ENCODE assay signal across 8 cellular contexts in genomic region chr3:186566772-186567071, GRCh38. TPM values are rescaled to one million over a fixed set of nuclear protein-coding genes. Genes with fewer than 3 reads are reported as not detected.
DNase-seq lines count a peak whose midpoint lies in the region; ATAC-seq, FAIRE-seq and TF ChIP-seq lines count a peak whose summit lies in the region.

No MANE protein-coding gene starts in this region.

- H3K79me2 ChIP-seq in GM12878 (ENCODE audit: control insufficient read depth, insufficient read depth, low read length) = peaks cover 45% of the 10 kb centered on the region
- peaks cover 11% of the 10 kb centered on the region for H3K79me2 ChIP-seq in mesendoderm (ENCODE audit: control insufficient read depth, insufficient read depth, low read length)

- CTCF ChIA-PET in GM12878 (lab: Yijun Ruan, JAX) = interaction anchor here (0.7 to 2.7 kb wide), 6 partner anchors 9 to 624 kb away, joined by 3 to 11 read pairs (median 4); no protein-coding TSS in a partner anchor

- no peaks in the 10 kb centered on the region for H3K27me3 ChIP-seq in GM12878 (replicated peaks in 1 of 2; ENCODE audit: control insufficient read depth in 2 of 2, insufficient read depth in 2 of 2, low read length in 1 of 2)
- H3K27me3 ChIP-seq in mesendoderm (ENCODE audit: insufficient read depth, low read length, poor library complexity) = no peaks in the 10 kb centered on the region

- in situ Hi-C loops in GM12878 (cut with MboI) = no loop called here

- peak overlapping the region; percentile 95 for H3K4me2 ChIP-seq in GM12878 (ENCODE audit: control insufficient read depth, insufficient read depth)
- H3K4me2 ChIP-seq in mesendoderm (ENCODE audit: low read length) = peak overlapping the region; percentile 91

- no peak for TF ChIP-seq EP300 in GM12878 (IDR thresholded peaks at IDR 0.05; ENCODE audit: borderline replicate concordance in 1 of 2, control insufficient read depth in 1 of 2, low read depth in 2 of 2, low read length in 2 of 2)

- H3K4ac ChIP-seq in mesendoderm (ENCODE audit: low read depth, low read length) = no peak overlapping the region

- SMC1A ChIA-PET in GM12878 (lab: Charles Lee; ENCODE audit: uncharacterized antibody, unreplicated experiment) = interaction anchor here (1.0 to 5.1 kb wide), 4 partner anchors 27 to 624 kb away, joined by 3 to 36 read pairs (median 4); no protein-coding TSS in a partner anchor

- intact Hi-C loops in GM12878 (cut with micrococcal nuclease; ENCODE audit: unreplicated experiment) = loop anchor here (5.0 kb wide), 1 partner anchor 456 kb away; no protein-coding TSS in a partner anchor

- H3K9ac ChIP-seq in GM12878 (ENCODE audit: control insufficient read depth, insufficient read depth, low read length) (peak overlapping the region; percentile 91), mesendoderm (ENCODE audit: low read length) (peak overlapping the region; percentile 99)

- H3K27ac ChIP-seq in C4-2B = peak overlapping the region; percentile 93
- peak overlapping the region; percentile 84 for H3K27ac ChIP-seq in GM12878 (ENCODE audit: control insufficient read depth, insufficient read depth)
- H3K27ac ChIP-seq in mesendoderm (ENCODE audit: low read depth, low read length) = peak overlapping the region; percentile 87

- H3K18ac ChIP-seq in mesendoderm (ENCODE audit: low read length) = peak overlapping the region; percentile 20

- peak overlapping the region; percentile 39 for H4K5ac ChIP-seq in mesendoderm (ENCODE audit: low read length)

- H3K79me1 ChIP-seq in mesendoderm (ENCODE audit: low read length) = peaks cover 5% of the 10 kb centered on the region

- H2BK15ac ChIP-seq in mesendoderm (replicated peaks; ENCODE audit: low read depth) = no peak overlapping the region

- POLR2A ChIA-PET in GM12878 (lab: Charles Lee) = interaction anchor here (1.0 to 4.0 kb wide), 5 partner anchors 9 to 630 kb away, joined by 3 to 17 read pairs (median 4); partner anchors contain the start of genes EIF4A2 and TRA2B

- no peak for TF ChIP-seq RAD21 in GM12878 (IDR thresholded peaks at IDR 0.05; ENCODE audit: insufficient read depth, low read depth, low read length)

- TF ChIP-seq POLR2A in GM12878 (IDR thresholded peaks at IDR 0.05; ENCODE audit: low read depth, low read length) = no peak

- FAIRE-seq in GM12878 (lab: Jason Lieb, UNC) = no peak

- H3K4me1 ChIP-seq in GM12878 (ENCODE audit: control insufficient read depth, insufficient read depth, low read length) = peaks cover 6% of the 10 kb centered on the region
- peaks cover 2% of the 10 kb centered on the region for H3K4me1 ChIP-seq in mesendoderm (ENCODE audit: control insufficient read depth, low read depth, low read length)

- ATAC-seq in HG02884 (IDR thresholded peaks at IDR 0.05; ENCODE audit: unreplicated experiment) (peak; percentile 0), GM12878 (peak; percentile 2; the same call in 2 of the 3 replicates)

- H3K9me3 ChIP-seq in GM12878 (replicated peaks; ENCODE audit: control insufficient read depth, insufficient read depth, low read length) = no peaks in the 10 kb centered on the region

- TF ChIP-seq CTCF in C4-2B (conservative IDR thresholded peaks at IDR 0.05) (no peak; the same call in 1 of the 2 replicates), GM12878 (IDR thresholded peaks at IDR 0.05 in 2 of 3, conservative IDR thresholded peaks at IDR 0.05 in 1 of 3; ENCODE audit: control insufficient read depth in 2 of 3, extremely low read depth in 1 of 3, insufficient read depth in 1 of 3, low read depth in 3 of 3, low read length in 3 of 3) (no peak)

- no peak overlapping the region for H2BK120ac ChIP-seq in mesendoderm (ENCODE audit: low read depth, low read length)

- peak overlapping the region; percentile 97 for H2AFZ ChIP-seq in GM12878 (ENCODE audit: control insufficient read depth, low read depth, low read length)

- DNase-seq in GM12878 (ENCODE audit: low read depth, low spot score) (no peak), mesendoderm (no peak), GM19238 (ENCODE audit: insufficient read length, low spot score) (no peak), OCI-M1 (lab: John Stamatoyannopoulos, UW) (no peak), occipital lobe (lab: John Stamatoyannopoulos, UW) (no peak)
- no peak for DNase-seq in activated CD4-positive, CD25-positive, alpha-beta regulatory T cell treated with anti-CD3 and anti-CD28 coated beads, Interleukin-2, amount 50 U/mL, for 72 hours

- H4K8ac ChIP-seq in mesendoderm (ENCODE audit: low read depth, low read length) = no peak overlapping the region

- H3K56ac ChIP-seq in mesendoderm (ENCODE audit: low read length) = peak overlapping the region; percentile 99

- under 1% methylated on average over 14 of the region's 14 CpGs for WGBS in GM12878 (ENCODE audit: insufficient coverage, insufficient replicate concordance, low lambda C conversion rate, missing lambda C conversion rate)
- WGBS in mesendoderm (ENCODE audit: extremely low coverage, insufficient coverage, low lambda C conversion rate) = no CpG with 5 or more reads among the region's 14 CpGs

- no peaks in the 10 kb centered on the region for H4K20me1 ChIP-seq in GM12878 (ENCODE audit: control insufficient read depth, insufficient read depth)

- RAD21 ChIA-PET in GM12878 (lab: Charles Lee; ENCODE audit: unreplicated experiment) = interaction anchor here (1.9 to 4.2 kb wide), 2 partner anchors 27 to 30 kb away, joined by 7 to 28 read pairs; no protein-coding TSS in a partner anchor

- peak overlapping the region; percentile 77 for H3K4me3 ChIP-seq in GM12878
- H3K4me3 ChIP-seq in mesendoderm (ENCODE audit: low read length) = peak overlapping the region; percentile 97

- H2BK5ac ChIP-seq in mesendoderm (ENCODE audit: low read length) = no peak overlapping the region

- BruUV-seq in GM12878 (replicated peaks; lab: Mats Ljungman, UMichigan) = no TSS peak

- H3K23ac ChIP-seq in mesendoderm (ENCODE audit: low read length) = no peak overlapping the region

- no peaks in the 10 kb centered on the region; a peak in 2 of 4 replicates for H3K36me3 ChIP-seq in GM12878 (ENCODE audit: control insufficient read depth in 2 of 2, insufficient read depth in 2 of 2, low read length in 1 of 2)
- H3K36me3 ChIP-seq in mesendoderm (ENCODE audit: control insufficient read depth, insufficient read depth, low read length) = no peaks in the 10 kb centered on the region

- H2AK5ac ChIP-seq in mesendoderm (ENCODE audit: low read length) = no peak overlapping the region

RNA-seq across cellular contexts. Expression of gene TBCCD1, which starts 0.4 kb away (rescaled TPM):
- 33.7 and 36.8 TPM in 2 replicates for total RNA-seq in GM12878 (2013; cell fraction: nucleolus; rRNA removed)
- total RNA-seq in GM12878 (2014; rRNA removed) (20.4 and 21.1 TPM in 2 replicates), GM12878 (2014; rRNA removed; fragmentation: Illumina TruSeq; extraction: Trizol) (14.8 and 15.0 TPM in 2 replicates), GM12878 (2021) (11.5 and 12.3 TPM in 2 replicates), occipital lobe (37.1 TPM)
- polyA plus RNA-seq in GM12878 (2011; ENCODE audit: low read depth) = 4.2 TPM
- polyA plus RNA-seq in GM12878 (2011; rRNA removed) (23.4 and 25.0 TPM in 2 replicates), GM12878 (2014; fragmentation: Illumina TruSeq; extraction: Trizol) (14.3 and 16.5 TPM in 2 replicates), GM12878 (2014; fragmentation: Nextera tagmentation; extraction: Ambion mirVana) (10 to 100 TPM in 1 of 2 experiments, 1 to 10 TPM in 1; 6.9 to 11.3 TPM), GM12878 (2014; rRNA removed) (14.1 and 14.7 TPM in 2 replicates), GM12878 (2016; fragmentation: Nextera tagmentation; extraction: Ambion mirVana) (10 to 100 TPM; 15.8 to 18.0 TPM)
- polyA plus RNA-seq in GM12878 (2011; cell fraction: cytosol; rRNA removed) = 17.0 and 18.7 TPM in 2 replicates
- 16.5 and 17.4 TPM in 2 replicates for polyA plus RNA-seq in GM12878 (2011; cell fraction: nucleus; rRNA removed)
- 5.6 and 6.4 TPM in 2 replicates for polyA plus RNA-seq in GM12878 (2012)
- polyA minus RNA-seq in GM12878 (2011; rRNA and poly(A)+ RNA removed) = 28.0 and 35.4 TPM in 2 replicates
- polyA minus RNA-seq in GM12878 (2011; cell fraction: cytosol; rRNA and poly(A)+ RNA removed) = 9.1 and 11.5 TPM in 2 replicates
- 15.6 and 18.5 TPM in 2 replicates for polyA minus RNA-seq in GM12878 (2011; cell fraction: nucleus; rRNA and poly(A)+ RNA removed)
- polyA plus RNA-seq in mesendoderm (2013, experiment 1 of 2) = 6.8 TPM
- 7.2 TPM for polyA plus RNA-seq in mesendoderm (2013, experiment 2 of 2)

RNA-seq across cellular contexts. Expression of gene DNAJB11, which starts 3.8 kb away (rescaled TPM):
- 51.5 and 52.8 TPM in 2 replicates for total RNA-seq in GM12878 (2013; cell fraction: nucleolus; rRNA removed)
- total RNA-seq in GM12878 (2014; rRNA removed) (57.9 and 62.9 TPM in 2 replicates), GM12878 (2014; rRNA removed; fragmentation: Illumina TruSeq; extraction: Trizol) (52.7 and 57.7 TPM in 2 replicates), GM12878 (2021) (44.1 and 45.1 TPM in 2 replicates), occipital lobe (34.9 TPM)
- polyA plus RNA-seq in GM12878 (2011; ENCODE audit: low read depth) = 32.4 TPM
- polyA plus RNA-seq in GM12878 (2011; rRNA removed) (43.3 and 56.9 TPM in 2 replicates), GM12878 (2014; fragmentation: Illumina TruSeq; extraction: Trizol) (65.0 and 67.8 TPM in 2 replicates), GM12878 (2014; fragmentation: Nextera tagmentation; extraction: Ambion mirVana) (10 to 100 TPM; 16.2 to 26.4 TPM), GM12878 (2014; rRNA removed) (59.4 and 61.5 TPM in 2 replicates), GM12878 (2016; fragmentation: Nextera tagmentation; extraction: Ambion mirVana) (100 to 1,000 TPM; 130 to 135 TPM)
- 15.0 and 15.3 TPM in 2 replicates for polyA plus RNA-seq in GM12878 (2011; cell fraction: cytosol; rRNA removed)
- 39.4 and 58.9 TPM in 2 replicates for polyA plus RNA-seq in GM12878 (2011; cell fraction: nucleus; rRNA removed)
- polyA plus RNA-seq in GM12878 (2012) = 41.7 and 54.8 TPM in 2 replicates
- polyA minus RNA-seq in GM12878 (2011; rRNA and poly(A)+ RNA removed) = 10.8 and 16.1 TPM in 2 replicates
- 13.3 and 16.3 TPM in 2 replicates for polyA minus RNA-seq in GM12878 (2011; cell fraction: cytosol; rRNA and poly(A)+ RNA removed)
- 20.3 and 33.4 TPM in 2 replicates for polyA minus RNA-seq in GM12878 (2011; cell fraction: nucleus; rRNA and poly(A)+ RNA removed)
- polyA plus RNA-seq in mesendoderm (2013, experiment 1 of 2) = 97.6 TPM
- 96.9 TPM for polyA plus RNA-seq in mesendoderm (2013, experiment 2 of 2)

RNA-seq across cellular contexts. Expression of gene CRYGS, which starts 22.5 kb away (rescaled TPM):
- total RNA-seq in GM12878 (2013; cell fraction: nucleolus; rRNA removed) = 9.3 and 10.6 TPM in 2 replicates
- total RNA-seq in GM12878 (2014; rRNA removed) (4.1 and 4.8 TPM in 2 replicates), GM12878 (2014; rRNA removed; fragmentation: Illumina TruSeq; extraction: Trizol) (2.4 and 2.5 TPM in 2 replicates), GM12878 (2021) (1.7 and 2.1 TPM in 2 replicates), occipital lobe (1.6 TPM)
- polyA plus RNA-seq in GM12878 (2011; ENCODE audit: low read depth) = 3.1 TPM
- polyA plus RNA-seq in GM12878 (2011; rRNA removed) (5.8 and 6.0 TPM in 2 replicates), GM12878 (2014; fragmentation: Illumina TruSeq; extraction: Trizol) (2.5 and 4.5 TPM in 2 replicates), GM12878 (2014; fragmentation: Nextera tagmentation; extraction: Ambion mirVana) (1 to 10 TPM; 1.4 to 2.8 TPM), GM12878 (2014; rRNA removed) (3.5 and 5.3 TPM in 2 replicates), GM12878 (2016; fragmentation: Nextera tagmentation; extraction: Ambion mirVana) (1 to 10 TPM; 1.1 to 1.6 TPM)
- 2.4 and 4.3 TPM in 2 replicates for polyA plus RNA-seq in GM12878 (2011; cell fraction: cytosol; rRNA removed)
- polyA plus RNA-seq in GM12878 (2011; cell fraction: nucleus; rRNA removed) = 16.6 and 23.7 TPM in 2 replicates
- polyA plus RNA-seq in GM12878 (2012) = 3.0 and 3.3 TPM in 2 replicates
- 2.9 and 5.3 TPM in 2 replicates for polyA minus RNA-seq in GM12878 (2011; rRNA and poly(A)+ RNA removed)
- 1.2 TPM in 1 of 2 replicates, not detected in the other for polyA minus RNA-seq in GM12878 (2011; cell fraction: cytosol; rRNA and poly(A)+ RNA removed)
- 6.6 and 10.3 TPM in 2 replicates for polyA minus RNA-seq in GM12878 (2011; cell fraction: nucleus; rRNA and poly(A)+ RNA removed)
- 0.28 TPM for polyA plus RNA-seq in mesendoderm (2013, experiment 1 of 2)
- 0.29 TPM for polyA plus RNA-seq in mesendoderm (2013, experiment 2 of 2)

RNA-seq across cellular contexts. Expression of gene AHSG, which starts 46.1 kb away (rescaled TPM):
- total RNA-seq in GM12878 (2013; cell fraction: nucleolus; rRNA removed) = not detected in 2 replicates
- total RNA-seq in GM12878 (2014; rRNA removed) (not detected in 2 replicates), GM12878 (2014; rRNA removed; fragmentation: Illumina TruSeq; extraction: Trizol) (not detected in 2 replicates), GM12878 (2021) (0.90 and 1.2 TPM in 2 replicates), occipital lobe (0.47 TPM)
- polyA plus RNA-seq in GM12878 (2011; ENCODE audit: low read depth) = not detected
- polyA plus RNA-seq in GM12878 (2011; rRNA removed) (not detected in 2 replicates), GM12878 (2014; fragmentation: Illumina TruSeq; extraction: Trizol) (not detected in 2 replicates), GM12878 (2014; fragmentation: Nextera tagmentation; extraction: Ambion mirVana) (under 1 TPM in 1 of 2 experiments, not detected in 1; 0.06 TPM), GM12878 (2014; rRNA removed) (0.15 TPM in 1 of 2 replicates, not detected in the other), GM12878 (2016; fragmentation: Nextera tagmentation; extraction: Ambion mirVana) (not detected)
- polyA plus RNA-seq in GM12878 (2011; cell fraction: cytosol; rRNA removed) = 0.25 and 0.45 TPM in 2 replicates
- polyA plus RNA-seq in GM12878 (2011; cell fraction: nucleus; rRNA removed) = 0.12 and 0.47 TPM in 2 replicates
- not detected in 2 replicates for polyA plus RNA-seq in GM12878 (2012)
- 0.21 TPM in 1 of 2 replicates, not detected in the other for polyA minus RNA-seq in GM12878 (2011; rRNA and poly(A)+ RNA removed)
- polyA minus RNA-seq in GM12878 (2011; cell fraction: cytosol; rRNA and poly(A)+ RNA removed) = not detected in 2 replicates
- polyA minus RNA-seq in GM12878 (2011; cell fraction: nucleus; rRNA and poly(A)+ RNA removed) = not detected in 2 replicates
- polyA plus RNA-seq in mesendoderm (2013, experiment 1 of 2) = 0.15 TPM
- 0.11 TPM for polyA plus RNA-seq in mesendoderm (2013, experiment 2 of 2)
